ENCODE assay signal across 1 cellular context in the genomic region with DNA sequence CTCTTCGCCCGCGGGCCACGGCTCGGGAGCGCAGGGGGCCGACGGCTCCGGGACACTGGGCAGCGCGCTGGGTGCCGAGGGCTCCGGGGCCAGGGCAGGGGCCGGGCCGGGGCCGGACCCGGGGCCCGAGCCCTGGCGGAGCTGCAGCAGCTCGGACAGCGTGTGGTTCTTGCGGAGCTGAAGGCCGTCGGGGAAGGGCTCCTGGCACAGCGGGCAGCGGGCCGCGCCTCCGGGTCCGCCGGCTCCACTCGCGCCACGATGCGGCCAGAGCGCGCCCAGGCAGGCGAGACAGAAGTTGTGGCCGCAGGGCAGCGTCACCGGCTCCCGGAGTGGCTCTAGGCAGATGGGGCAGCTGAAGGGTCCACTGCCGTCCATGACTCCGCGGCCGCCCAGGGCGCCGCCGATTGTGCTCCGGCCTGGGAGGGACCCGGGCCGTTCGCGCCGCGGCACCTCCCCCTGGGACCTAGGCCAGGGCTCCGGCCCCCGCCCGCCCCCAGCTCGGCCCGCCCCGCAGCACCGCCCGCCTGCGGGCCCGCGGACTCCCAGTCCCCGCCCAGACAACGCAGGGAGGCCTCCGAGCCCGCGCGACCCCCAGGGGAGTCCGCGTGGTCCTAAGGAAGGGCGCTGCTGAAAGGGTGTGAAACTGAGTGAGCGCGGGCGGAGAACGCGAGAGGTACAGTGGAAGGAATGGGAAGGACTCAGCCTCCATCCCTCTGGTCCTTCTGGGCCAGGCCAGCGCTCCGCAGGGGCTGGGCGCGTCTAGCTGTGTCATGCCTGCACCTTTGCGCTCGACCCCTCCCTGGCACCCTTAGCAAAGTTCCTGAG.
TF ChIP-seq lines count a peak whose summit lies in the region.

A gene with protein sequence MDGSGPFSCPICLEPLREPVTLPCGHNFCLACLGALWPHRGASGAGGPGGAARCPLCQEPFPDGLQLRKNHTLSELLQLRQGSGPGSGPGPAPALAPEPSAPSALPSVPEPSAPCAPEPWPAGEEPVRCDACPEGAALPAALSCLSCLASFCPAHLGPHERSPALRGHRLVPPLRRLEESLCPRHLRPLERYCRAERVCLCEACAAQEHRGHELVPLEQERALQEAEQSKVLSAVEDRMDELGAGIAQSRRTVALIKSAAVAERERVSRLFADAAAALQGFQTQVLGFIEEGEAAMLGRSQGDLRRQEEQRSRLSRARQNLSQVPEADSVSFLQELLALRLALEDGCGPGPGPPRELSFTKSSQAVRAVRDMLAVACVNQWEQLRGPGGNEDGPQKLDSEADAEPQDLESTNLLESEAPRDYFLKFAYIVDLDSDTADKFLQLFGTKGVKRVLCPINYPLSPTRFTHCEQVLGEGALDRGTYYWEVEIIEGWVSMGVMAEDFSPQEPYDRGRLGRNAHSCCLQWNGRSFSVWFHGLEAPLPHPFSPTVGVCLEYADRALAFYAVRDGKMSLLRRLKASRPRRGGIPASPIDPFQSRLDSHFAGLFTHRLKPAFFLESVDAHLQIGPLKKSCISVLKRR (minus strand): TSS at position 408 of the 825 bp plus-strand sequence. CDS start 33 bp downstream, at position 375.

TF ChIP-seq in IMR-90, 13 proteins besides CTCF, POLR2A, EP300 and RAD21:
- TF ChIP-seq CHD1 (IDR thresholded peaks at IDR 0.05; ENCODE audit: low read depth, low read length): no peak
- no peak for TF ChIP-seq MXI1 (IDR thresholded peaks at IDR 0.05; ENCODE audit: borderline replicate concordance, low read depth, low read length)
- no peak for TF ChIP-seq CEBPB (IDR thresholded peaks at IDR 0.05; ENCODE audit: low read depth, low read length)
- no peak for TF ChIP-seq MAZ (IDR thresholded peaks at IDR 0.05; ENCODE audit: borderline replicate concordance, low read depth, low read length)
- no peak for TF ChIP-seq FOS (IDR thresholded peaks at IDR 0.05; ENCODE audit: low read depth, low read length)
- TF ChIP-seq BHLHE40 (IDR thresholded peaks at IDR 0.05; ENCODE audit: low read depth, low read length): no peak
- no peak for TF ChIP-seq NFE2L2 (IDR thresholded peaks at IDR 0.05; ENCODE audit: low read depth, low read length)
- TF ChIP-seq, protein P1, sequence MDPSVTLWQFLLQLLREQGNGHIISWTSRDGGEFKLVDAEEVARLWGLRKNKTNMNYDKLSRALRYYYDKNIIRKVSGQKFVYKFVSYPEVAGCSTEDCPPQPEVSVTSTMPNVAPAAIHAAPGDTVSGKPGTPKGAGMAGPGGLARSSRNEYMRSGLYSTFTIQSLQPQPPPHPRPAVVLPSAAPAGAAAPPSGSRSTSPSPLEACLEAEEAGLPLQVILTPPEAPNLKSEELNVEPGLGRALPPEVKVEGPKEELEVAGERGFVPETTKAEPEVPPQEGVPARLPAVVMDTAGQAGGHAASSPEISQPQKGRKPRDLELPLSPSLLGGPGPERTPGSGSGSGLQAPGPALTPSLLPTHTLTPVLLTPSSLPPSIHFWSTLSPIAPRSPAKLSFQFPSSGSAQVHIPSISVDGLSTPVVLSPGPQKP (IDR thresholded peaks at IDR 0.05; ENCODE audit: borderline replicate concordance, low read depth, low read length): no peak
- TF ChIP-seq, protein P2, sequence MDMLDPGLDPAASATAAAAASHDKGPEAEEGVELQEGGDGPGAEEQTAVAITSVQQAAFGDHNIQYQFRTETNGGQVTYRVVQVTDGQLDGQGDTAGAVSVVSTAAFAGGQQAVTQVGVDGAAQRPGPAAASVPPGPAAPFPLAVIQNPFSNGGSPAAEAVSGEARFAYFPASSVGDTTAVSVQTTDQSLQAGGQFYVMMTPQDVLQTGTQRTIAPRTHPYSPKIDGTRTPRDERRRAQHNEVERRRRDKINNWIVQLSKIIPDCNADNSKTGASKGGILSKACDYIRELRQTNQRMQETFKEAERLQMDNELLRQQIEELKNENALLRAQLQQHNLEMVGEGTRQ (IDR thresholded peaks at IDR 0.05; ENCODE audit: low read depth, low read length): no peak
- no peak for TF ChIP-seq MAFK (IDR thresholded peaks at IDR 0.05; ENCODE audit: low read depth, low read length)
- no peak for TF ChIP-seq RCOR1 (IDR thresholded peaks at IDR 0.05; ENCODE audit: insufficient replicate concordance, low read length)
- no peak for TF ChIP-seq RFX5 (IDR thresholded peaks at IDR 0.05; ENCODE audit: low read depth, low read length)
- no peak for TF ChIP-seq SMC3 (IDR thresholded peaks at IDR 0.05; ENCODE audit: low read depth, low read length)
